Comparison of ENCODE assay signal across 19 cellular contexts in genomic region chr18:67421666-67422065, GRCh38.
DNase-seq lines count a peak whose midpoint lies in the region; ATAC-seq and TF ChIP-seq lines count a peak whose summit lies in the region.
"Had no signal": no experiment of that assay in that cellular context is flagged by ENCODE, and none has a peak within 500 bp of the region (broad histone marks: within the 10 kb centered on the region; RNA-seq: fewer than 3 reads in every experiment).

No MANE protein-coding gene starts in this region.

- no peaks in the 10 kb centered on the region for H3K36me3 Mint-ChIP-seq in CD4-positive, alpha-beta T cell (ENCODE audit: low read depth)

- POLR2A ChIA-PET in CD4-positive, alpha-beta T cell (lab: Charles Lee): no interaction called here

- CTCF ChIA-PET in CD4-positive, alpha-beta T cell (lab: Charles Lee): no interaction called here

- H4K20me1 ChIP-seq in fibroblast of lung (ENCODE audit: control insufficient read depth, extremely low read depth, insufficient read depth, low read length): no peaks in the 10 kb centered on the region

- H3K4me1 Mint-ChIP-seq in CD4-positive, alpha-beta T cell (ENCODE audit: low read depth): peaks cover 10% of the 10 kb centered on the region

- H3K9me3 Mint-ChIP-seq in CD4-positive, alpha-beta T cell: no peaks in the 10 kb centered on the region
- H3K9me3 Mint-ChIP-seq: HFFc6 had no signal

- DNase-seq in ELR (ENCODE audit: low read depth): peak; percentile 50
- DNase-seq in amniotic epithelial cell (ENCODE audit: low read depth): peak; percentile 13
- peak; percentile 26 to 48 for DNase-seq in fibroblast of lung (ENCODE audit: low read depth in 2 of 2)
- no peak for DNase-seq in CD4-positive, alpha-beta T cell
- no peak for DNase-seq in substantia nigra (lab: John Stamatoyannopoulos, UW)
- DNase-seq: C1 segment of cervical spinal cord, DND-41, HFFc6, KG1, NCI-H1417 treated with DMSO at 0.1 percent for 48 hours, NCI-H187 treated with DMSO at 0.1 percent for 48 hours, NCI-H2227 treated with DMSO at 0.1 percent for 48 hours, NCI-H524, NCI-H82, RPMI8226, SHP77 treated with DMSO at 0.1 percent for 48 hours had no signal

- ATAC-seq in CD4-positive, alpha-beta T cell (ENCODE audit: poor library complexity): no peak
- ATAC-seq in GM21367 (IDR thresholded peaks at IDR 0.05; ENCODE audit: unreplicated experiment): no peak
- ATAC-seq: GM12878 had no signal

- H3K4me1 ChIP-seq in fibroblast of lung (ENCODE audit: control insufficient read depth, extremely low read depth, insufficient read depth, low read length): peaks cover 2% of the 10 kb centered on the region
- peaks cover 28% of the 10 kb centered on the region for H3K4me1 ChIP-seq in skeletal muscle satellite cell (ENCODE audit: control insufficient read depth, insufficient read depth, low read length)

- H3K4me3 Mint-ChIP-seq in CD4-positive, alpha-beta T cell: no peak overlapping the region
- H3K4me3 Mint-ChIP-seq: HFFc6 had no signal

- H3K9ac ChIP-seq in fibroblast of lung (ENCODE audit: insufficient read depth, low read length) (no peak overlapping the region), skeletal muscle satellite cell (ENCODE audit: low read depth, low read length) (no peak overlapping the region)

- no peaks in the 10 kb centered on the region for H3K79me2 ChIP-seq in fibroblast of lung (ENCODE audit: control insufficient read depth, insufficient read depth, low read length)

- no peak overlapping the region for H3K4me3 ChIP-seq in fibroblast of lung (replicated peaks in 1 of 4; ENCODE audit: control extremely low read depth in 1 of 4, insufficient read depth in 1 of 4, low read depth in 3 of 4, low read length in 4 of 4)
- H3K4me3 ChIP-seq in skeletal muscle satellite cell (ENCODE audit: low read length): no peak overlapping the region
- H3K4me3 ChIP-seq: GM12878 had no signal

- no peak for TF ChIP-seq CTCF in fibroblast of lung (conservative IDR thresholded peaks at IDR 0.05 in 1 of 2, IDR thresholded peaks at IDR 0.05 in 1 of 2; ENCODE audit: low read depth in 1 of 2, low read length in 2 of 2)
- TF ChIP-seq CTCF in CD4-positive, alpha-beta T cell (IDR thresholded peaks at IDR 0.05): no peak

- H3K27ac Mint-ChIP-seq in CD4-positive, alpha-beta T cell: no peak overlapping the region
- H3K27ac Mint-ChIP-seq: HFFc6 had no signal

- H3K27me3 ChIP-seq in fibroblast of lung (ENCODE audit: control insufficient read depth, insufficient read depth, low read length) (no peaks in the 10 kb centered on the region), skeletal muscle satellite cell (ENCODE audit: control insufficient read depth, insufficient read depth, low read length) (no peaks in the 10 kb centered on the region)
- H3K27me3 ChIP-seq in CD4-positive, alpha-beta T cell (ENCODE audit: control insufficient read depth, insufficient read depth, low read length): no peaks in the 10 kb centered on the region

- H3K4me2 ChIP-seq in fibroblast of lung (ENCODE audit: extremely low read depth, insufficient read depth, low read length): no peak overlapping the region
- H3K4me2 ChIP-seq in skeletal muscle satellite cell (ENCODE audit: low read length): peak overlapping the region; percentile 16

- no peak overlapping the region for H3K27ac ChIP-seq in fibroblast of lung (ENCODE audit: insufficient read depth, low read length)
- no peak overlapping the region for H3K27ac ChIP-seq in CD4-positive, alpha-beta T cell (ENCODE audit: low read depth, low read length)
- H3K27ac ChIP-seq in substantia nigra (ENCODE audit: low read depth, low read length, poor library complexity, severe bottlenecking): no peak overlapping the region

- H3K9me3 ChIP-seq in fibroblast of lung (ENCODE audit: control insufficient read depth, insufficient read depth, low read depth, low read length) (no peaks in the 10 kb centered on the region), skeletal muscle satellite cell (replicated peaks; ENCODE audit: low read length) (no peaks in the 10 kb centered on the region)
- no peaks in the 10 kb centered on the region for H3K9me3 ChIP-seq in CD4-positive, alpha-beta T cell (ENCODE audit: control insufficient read depth, low read length)

- H2AFZ ChIP-seq in fibroblast of lung (ENCODE audit: low read length): no peak overlapping the region

- no peaks in the 10 kb centered on the region for H3K27me3 Mint-ChIP-seq in CD4-positive, alpha-beta T cell

- no peaks in the 10 kb centered on the region for H3K36me3 ChIP-seq in fibroblast of lung (ENCODE audit: control insufficient read depth, insufficient read depth, low read length)
- no peaks in the 10 kb centered on the region for H3K36me3 ChIP-seq in skeletal muscle satellite cell (ENCODE audit: insufficient read depth, low read length)

- intact Hi-C loops in CD4-positive, alpha-beta T cell (cut with DNase I, micrococcal nuclease): no loop called here

Comparison
In these comparisons a context has a peak if more than half of its experiments do, and no peak if none do; other contexts are left out.
1. DNase-seq: peak in ELR (single experiment), amniotic epithelial cell (single experiment) and fibroblast of lung (2 of 2); none in CD4-positive, alpha-beta T cell (0 of 10) and substantia nigra (0 of 49).